Comparison of ENCODE assay signal across 26 cellular contexts in the genomic region with DNA sequence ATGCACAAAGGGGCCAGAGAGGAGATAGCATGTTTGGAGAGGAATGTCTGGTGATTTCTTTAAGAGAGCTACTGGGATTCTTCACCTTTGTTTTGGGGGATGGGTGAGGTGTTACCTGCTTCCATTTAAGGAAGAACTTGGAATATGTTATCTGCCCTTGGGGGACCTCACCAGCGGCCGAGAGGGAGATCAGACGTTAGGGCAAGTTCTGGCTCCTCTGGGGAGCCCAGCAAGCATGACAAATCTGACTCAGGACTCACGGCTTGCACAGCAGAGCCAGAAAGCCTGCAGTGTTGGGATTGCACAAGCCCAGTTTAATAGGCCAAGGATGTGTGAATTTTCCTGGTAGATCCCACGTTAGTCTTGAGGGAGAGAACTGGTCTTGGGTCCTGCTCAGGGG. TPM values are rescaled to one million over a fixed set of nuclear protein-coding genes. Genes with fewer than 3 reads are reported as not detected.
A peak's percentile ranks its signal among the peaks of the same experiment; 100 is the strongest.
DNase-seq lines count a peak whose midpoint lies in the region; ATAC-seq and TF ChIP-seq lines count a peak whose summit lies in the region.
"Had no signal": no experiment of that assay in that cellular context is flagged by ENCODE, and none has a peak within 500 bp of the region (broad histone marks: within the 10 kb centered on the region; RNA-seq: fewer than 3 reads in every experiment).

No MANE protein-coding gene starts in this region.

- H3K9me3 Mint-ChIP-seq in stimulated activated naive CD8-positive, alpha-beta T cell treated with anti-CD3 and anti-CD28 coated beads, Interleukin-15, amount 100 ng/mL, for 72 hours = peaks cover 0 to 4% of the 10 kb centered on the region in 2 donors
- no peaks in the 10 kb centered on the region for H3K9me3 Mint-ChIP-seq in stimulated activated effector memory CD8-positive, alpha-beta T cell treated with anti-CD3 and anti-CD28 coated beads, Interleukin-12 subunit alpha, Interleukin-12 subunit beta, amount 100 ng/mL, for 72 hours
- peaks cover 6% of the 10 kb centered on the region for H3K9me3 Mint-ChIP-seq in activated T-helper 1 cell treated with anti-CD3 and anti-CD28 coated beads, Interleukin-12 subunit alpha, Interleukin-12 subunit beta, Interleukin-2, Interleukin-4 antibody, amounts not matched to agents 30 ng/mL and 10 ng/mL and 1 ng/mL, durations not matched to agents 14 hours and 24 hours and 36 hours
- H3K9me3 Mint-ChIP-seq: activated naive CD8-positive, alpha-beta T cell treated with anti-CD3 and anti-CD28 coated beads, Interleukin-2, amount 10 ng/mL, durations not matched to agents 7 days and 5 days; effector memory CD8-positive, alpha-beta T cell; immature natural killer cell; memory B cell had no signal

- H3K4me1 Mint-ChIP-seq in stimulated activated naive CD8-positive, alpha-beta T cell treated with anti-CD3 and anti-CD28 coated beads, Interleukin-15, amount 100 ng/mL, for 72 hours = peaks cover 45% of the 10 kb centered on the region
- H3K4me1 Mint-ChIP-seq in stimulated activated effector memory CD8-positive, alpha-beta T cell treated with anti-CD3 and anti-CD28 coated beads, Interleukin-12 subunit alpha, Interleukin-12 subunit beta, amount 100 ng/mL, for 72 hours = peaks cover 25% of the 10 kb centered on the region
- H3K4me1 Mint-ChIP-seq in activated T-helper 1 cell treated with anti-CD3 and anti-CD28 coated beads, Interleukin-12 subunit alpha, Interleukin-12 subunit beta, Interleukin-2, Interleukin-4 antibody, amounts not matched to agents 30 ng/mL and 10 ng/mL and 1 ng/mL, durations not matched to agents 14 hours and 24 hours and 36 hours (ENCODE audit: low read depth) = peaks cover 61% of the 10 kb centered on the region
- H3K4me1 Mint-ChIP-seq: nephron had no signal

- no peaks in the 10 kb centered on the region for H3K36me3 Mint-ChIP-seq in stimulated activated effector memory CD8-positive, alpha-beta T cell treated with anti-CD3 and anti-CD28 coated beads, Interleukin-12 subunit alpha, Interleukin-12 subunit beta, amount 100 ng/mL, for 72 hours
- peaks cover 2% of the 10 kb centered on the region for H3K36me3 Mint-ChIP-seq in activated T-helper 1 cell treated with anti-CD3 and anti-CD28 coated beads, Interleukin-12 subunit alpha, Interleukin-12 subunit beta, Interleukin-2, Interleukin-4 antibody, amounts not matched to agents 30 ng/mL and 10 ng/mL and 1 ng/mL, durations not matched to agents 14 hours and 24 hours and 36 hours (ENCODE audit: low read depth)
- H3K36me3 Mint-ChIP-seq: activated naive CD8-positive, alpha-beta T cell treated with anti-CD3 and anti-CD28 coated beads, Interleukin-2, amount 10 ng/mL, durations not matched to agents 7 days and 5 days; immature natural killer cell; memory B cell had no signal

- in situ Hi-C loops in brain microvascular endothelial cell (cut with HindIII; ENCODE audit: low pct_ligation_motif_present, low sequenced_read_pairs) = no loop called here

- no peaks in the 10 kb centered on the region for H3K27me3 ChIP-seq in brain microvascular endothelial cell (replicated peaks)
- H3K27me3 ChIP-seq: upper lobe of left lung had no signal

- H3K27ac ChIP-seq in brain microvascular endothelial cell = no peak overlapping the region
- H3K27ac ChIP-seq: C4-2B, prostate gland, upper lobe of left lung, WERI-Rb-1 had no signal

- no peak for DNase-seq in stimulated activated naive CD8-positive, alpha-beta T cell treated with anti-CD3 and anti-CD28 coated beads, Interleukin-15, amount 100 ng/mL, for 72 hours
- DNase-seq in stimulated activated naive CD8-positive, alpha-beta T cell treated with anti-CD3 and anti-CD28 coated beads, Interleukin-15, Interleukin-2, amounts not matched to agents 100 U/mL and 50 U/mL, for 24 hours = no peak
- peak; percentile 30 for DNase-seq in brain microvascular endothelial cell
- peak; percentile 35 for DNase-seq in fibroblast of the aortic adventitia (ENCODE audit: low read depth)
- DNase-seq in stimulated activated CD4-positive, alpha-beta T cell treated with anti-CD3 and anti-CD28 coated beads, Interleukin-4, amount 100 ng/mL, for 24 hours = no peak
- no peak for DNase-seq in GM10266 (ENCODE audit: extremely low spot score)
- no peak for DNase-seq in stimulated activated effector memory CD8-positive, alpha-beta T cell treated with anti-CD3 and anti-CD28 coated beads, Interleukin-12 subunit alpha, Interleukin-12 subunit beta, amount 100 ng/mL, for 72 hours (ENCODE audit: low spot score in 2 of 2)
- no peak for DNase-seq in activated T-helper 1 cell treated with anti-CD3 and anti-CD28 coated beads, Interleukin-12 subunit alpha, Interleukin-12 subunit beta, Interleukin-2, Interleukin-4 antibody, amounts not matched to agents 30 ng/mL and 10 ng/mL and 1 ng/mL, durations not matched to agents 14 hours and 24 hours and 36 hours (ENCODE audit: low spot score)
- DNase-seq: activated CD8-positive, alpha-beta T cell treated with anti-CD3 and anti-CD28 coated beads, Interleukin-2, amount 10 ng/mL, durations not matched to agents 7 days and 5 days; activated naive CD8-positive, alpha-beta T cell treated with anti-CD3 and anti-CD28 coated beads, Interleukin-2, amount 10 ng/mL, durations not matched to agents 7 days and 5 days; DMS153; effector memory CD8-positive, alpha-beta T cell; glutamatergic neuron; immature natural killer cell; NCI-H1048; NCI-H2029 treated with DMSO at 0.1 percent for 48 hours; NCI-H524 treated with DMSO at 0.1 percent for 48 hours; Right ventricle myocardium superior; stimulated activated naive CD4-positive, alpha-beta T cell; upper lobe of left lung; WERI-Rb-1 had no signal

- intact Hi-C loops in activated T-helper 1 cell treated with anti-CD3 and anti-CD28 coated beads, Interleukin-12 subunit alpha, Interleukin-12 subunit beta, Interleukin-2, Interleukin-4 antibody, amounts not matched to agents 30 ng/mL and 10 ng/mL and 1 ng/mL, durations not matched to agents 14 hours and 24 hours and 36 hours (cut with micrococcal nuclease) = no loop called here

- H3K36me3 ChIP-seq in brain microvascular endothelial cell (replicated peaks) = no peaks in the 10 kb centered on the region
- H3K36me3 ChIP-seq: prostate gland, upper lobe of left lung, WERI-Rb-1 had no signal

- H3K4me3 Mint-ChIP-seq in stimulated activated naive CD8-positive, alpha-beta T cell treated with anti-CD3 and anti-CD28 coated beads, Interleukin-15, amount 100 ng/mL, for 72 hours = no peak overlapping the region
- H3K4me3 Mint-ChIP-seq in stimulated activated effector memory CD8-positive, alpha-beta T cell treated with anti-CD3 and anti-CD28 coated beads, Interleukin-12 subunit alpha, Interleukin-12 subunit beta, amount 100 ng/mL, for 72 hours = no peak overlapping the region
- no peak overlapping the region for H3K4me3 Mint-ChIP-seq in activated T-helper 1 cell treated with anti-CD3 and anti-CD28 coated beads, Interleukin-12 subunit alpha, Interleukin-12 subunit beta, Interleukin-2, Interleukin-4 antibody, amounts not matched to agents 30 ng/mL and 10 ng/mL and 1 ng/mL, durations not matched to agents 14 hours and 24 hours and 36 hours
- H3K4me3 Mint-ChIP-seq: activated CD8-positive, alpha-beta T cell treated with anti-CD3 and anti-CD28 coated beads, Interleukin-2, amount 10 ng/mL, durations not matched to agents 7 days and 5 days; activated naive CD8-positive, alpha-beta T cell treated with anti-CD3 and anti-CD28 coated beads, Interleukin-2, amount 10 ng/mL, durations not matched to agents 7 days and 5 days; effector memory CD8-positive, alpha-beta T cell; immature natural killer cell; memory B cell; nephron; T-helper 1 cell treated with Interleukin-12 subunit alpha and Interleukin-12 subunit beta and Interleukin-4 antibody, amounts not matched to agents 30 μg/mL and 1 μg/mL, for 36 hours had no signal

- ATAC-seq in stimulated activated naive CD8-positive, alpha-beta T cell treated with anti-CD3 and anti-CD28 coated beads, Interleukin-15, amount 100 ng/mL, for 72 hours = no peak
- no peak for ATAC-seq in stimulated activated naive CD8-positive, alpha-beta T cell treated with anti-CD3 and anti-CD28 coated beads, Interleukin-15, Interleukin-2, amounts not matched to agents 100 U/mL and 50 U/mL, for 24 hours
- ATAC-seq in stimulated activated effector memory CD8-positive, alpha-beta T cell treated with anti-CD3 and anti-CD28 coated beads, Interleukin-12 subunit alpha, Interleukin-12 subunit beta, amount 100 ng/mL, for 72 hours = no peak
- ATAC-seq: activated CD8-positive, alpha-beta T cell treated with anti-CD3 and anti-CD28 coated beads, Interleukin-2, amount 10 ng/mL, durations not matched to agents 7 days and 5 days; effector memory CD8-positive, alpha-beta T cell had no signal

- TF ChIP-seq CTCF in brain microvascular endothelial cell (IDR thresholded peaks at IDR 0.05; ENCODE audit: low read depth, low read length, missing control alignments) (no peak), fibroblast of the aortic adventitia (IDR thresholded peaks at IDR 0.05; ENCODE audit: insufficient read depth, low read length) (no peak), GM10266 (IDR thresholded peaks at IDR 0.05; ENCODE audit: control insufficient read depth, insufficient read depth, low read depth, missing control alignments) (no peak)

- H3K27me3 Mint-ChIP-seq in stimulated activated naive CD8-positive, alpha-beta T cell treated with anti-CD3 and anti-CD28 coated beads, Interleukin-15, amount 100 ng/mL, for 72 hours = no peaks in the 10 kb centered on the region
- no peaks in the 10 kb centered on the region for H3K27me3 Mint-ChIP-seq in activated T-helper 1 cell treated with anti-CD3 and anti-CD28 coated beads, Interleukin-12 subunit alpha, Interleukin-12 subunit beta, Interleukin-2, Interleukin-4 antibody, amounts not matched to agents 30 ng/mL and 10 ng/mL and 1 ng/mL, durations not matched to agents 14 hours and 24 hours and 36 hours (ENCODE audit: insufficient read depth)
- H3K27me3 Mint-ChIP-seq: activated naive CD8-positive, alpha-beta T cell treated with anti-CD3 and anti-CD28 coated beads, Interleukin-2, amount 10 ng/mL, durations not matched to agents 7 days and 5 days; memory B cell had no signal

- H3K27ac Mint-ChIP-seq in stimulated activated naive CD8-positive, alpha-beta T cell treated with anti-CD3 and anti-CD28 coated beads, Interleukin-15, amount 100 ng/mL, for 72 hours = peak overlapping the region; percentile 19 to 34
- H3K27ac Mint-ChIP-seq in stimulated activated effector memory CD8-positive, alpha-beta T cell treated with anti-CD3 and anti-CD28 coated beads, Interleukin-12 subunit alpha, Interleukin-12 subunit beta, amount 100 ng/mL, for 72 hours = no peak overlapping the region
- no peak overlapping the region for H3K27ac Mint-ChIP-seq in activated T-helper 1 cell treated with anti-CD3 and anti-CD28 coated beads, Interleukin-12 subunit alpha, Interleukin-12 subunit beta, Interleukin-2, Interleukin-4 antibody, amounts not matched to agents 30 ng/mL and 10 ng/mL and 1 ng/mL, durations not matched to agents 14 hours and 24 hours and 36 hours
- H3K27ac Mint-ChIP-seq: activated CD8-positive, alpha-beta T cell treated with anti-CD3 and anti-CD28 coated beads, Interleukin-2, amount 10 ng/mL, durations not matched to agents 7 days and 5 days; activated naive CD8-positive, alpha-beta T cell treated with anti-CD3 and anti-CD28 coated beads, Interleukin-2, amount 10 ng/mL, durations not matched to agents 7 days and 5 days; effector memory CD8-positive, alpha-beta T cell; immature natural killer cell; memory B cell; nephron; T-helper 1 cell treated with Interleukin-12 subunit alpha and Interleukin-12 subunit beta and Interleukin-4 antibody, amounts not matched to agents 30 μg/mL and 1 μg/mL, for 36 hours had no signal

- H3K4me3 ChIP-seq in brain microvascular endothelial cell (ENCODE audit: low read depth, low read length) = no peak overlapping the region
- no peak overlapping the region for H3K4me3 ChIP-seq in fibroblast of the aortic adventitia (ENCODE audit: low read depth, low read length)
- H3K4me3 ChIP-seq: prostate gland, upper lobe of left lung had no signal

RNA-seq across cellular contexts. Expression of a gene that starts 40.3 kb away (rescaled TPM):
- total RNA-seq in fibroblast of the aortic adventitia (ENCODE audit: low replicate concordance) = 0.16 and 0.36 TPM in 2 replicates
- 0.60 and 0.66 TPM in 2 replicates for total RNA-seq in activated T-helper 1 cell treated with anti-CD3 and anti-CD28 coated beads, Interleukin-12 subunit alpha, Interleukin-12 subunit beta, Interleukin-2, Interleukin-4 antibody, amounts not matched to agents 30 ng/mL and 10 ng/mL and 1 ng/mL, durations not matched to agents 14 hours and 24 hours and 36 hours
- total RNA-seq: activated CD8-positive, alpha-beta T cell treated with anti-CD3 and anti-CD28 coated beads, Interleukin-2, amount 10 ng/mL, durations not matched to agents 7 days and 5 days had no signal

Comparison
In these comparisons a context has a peak if more than half of its experiments do, and no peak if none do; other contexts are left out.
1. DNase-seq: peak in brain microvascular endothelial cell (single experiment) and fibroblast of the aortic adventitia (single experiment); none in stimulated activated naive CD8-positive, alpha-beta T cell treated with anti-CD3 and anti-CD28 coated beads, Interleukin-15, amount 100 ng/mL, for 72 hours (0 of 2), stimulated activated naive CD8-positive, alpha-beta T cell treated with anti-CD3 and anti-CD28 coated beads, Interleukin-15, Interleukin-2, amounts not matched to agents 100 U/mL and 50 U/mL, for 24 hours (single experiment), stimulated activated CD4-positive, alpha-beta T cell treated with anti-CD3 and anti-CD28 coated beads, Interleukin-4, amount 100 ng/mL, for 24 hours (single experiment), GM10266 (single experiment), stimulated activated effector memory CD8-positive, alpha-beta T cell treated with anti-CD3 and anti-CD28 coated beads, Interleukin-12 subunit alpha, Interleukin-12 subunit beta, amount 100 ng/mL, for 72 hours (0 of 2) and activated T-helper 1 cell treated with anti-CD3 and anti-CD28 coated beads, Interleukin-12 subunit alpha, Interleukin-12 subunit beta, Interleukin-2, Interleukin-4 antibody, amounts not matched to agents 30 ng/mL and 10 ng/mL and 1 ng/mL, durations not matched to agents 14 hours and 24 hours and 36 hours (single experiment).
2. H3K27ac Mint-ChIP-seq: peak in stimulated activated naive CD8-positive, alpha-beta T cell treated with anti-CD3 and anti-CD28 coated beads, Interleukin-15, amount 100 ng/mL, for 72 hours (2 of 2); none in stimulated activated effector memory CD8-positive, alpha-beta T cell treated with anti-CD3 and anti-CD28 coated beads, Interleukin-12 subunit alpha, Interleukin-12 subunit beta, amount 100 ng/mL, for 72 hours (single experiment) and activated T-helper 1 cell treated with anti-CD3 and anti-CD28 coated beads, Interleukin-12 subunit alpha, Interleukin-12 subunit beta, Interleukin-2, Interleukin-4 antibody, amounts not matched to agents 30 ng/mL and 10 ng/mL and 1 ng/mL, durations not matched to agents 14 hours and 24 hours and 36 hours (single experiment).